Comparison of ENCODE assay signal across 8 cellular contexts in the genomic region with DNA sequence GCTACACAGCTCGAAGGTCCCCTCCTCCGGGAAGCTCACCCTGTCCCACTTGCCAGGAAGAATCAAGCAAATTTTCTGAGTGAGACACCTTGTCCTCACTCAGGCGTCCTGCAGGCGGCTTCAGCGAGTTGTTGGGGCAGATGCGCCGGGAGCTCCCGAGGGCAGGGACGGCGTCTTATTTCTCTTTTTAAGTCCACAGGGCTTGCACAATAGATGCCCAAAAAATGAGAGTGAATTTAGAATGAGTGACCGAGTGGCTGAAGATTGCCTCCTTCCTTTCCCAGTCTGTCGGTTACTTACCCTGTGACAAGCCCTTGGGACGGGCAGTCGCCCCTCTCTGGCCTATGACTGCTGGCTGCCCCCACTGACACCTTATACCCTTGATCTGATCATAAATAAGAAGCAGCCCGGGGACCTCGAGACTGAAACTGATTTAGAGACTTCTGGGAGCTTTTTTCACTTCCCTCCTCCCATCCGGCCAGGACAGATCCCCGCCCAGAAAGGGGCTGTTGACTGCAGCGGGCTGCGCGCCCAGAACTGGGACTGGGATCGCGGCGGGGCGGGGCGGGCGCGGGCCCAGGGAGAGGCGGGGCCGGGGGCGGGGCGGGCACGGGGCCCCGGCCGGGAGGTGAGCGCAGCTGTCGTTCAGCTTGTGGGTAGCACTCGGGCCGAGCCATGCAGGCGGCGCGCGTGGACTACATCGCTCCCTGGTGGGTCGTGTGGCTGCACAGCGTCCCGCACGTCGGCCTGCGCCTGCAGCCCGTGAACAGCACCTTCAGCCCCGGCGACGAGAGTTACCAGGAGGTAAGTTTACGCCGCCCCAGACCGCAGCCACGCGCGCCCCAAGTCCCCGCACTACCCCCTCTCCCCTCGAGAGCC. TPM values are rescaled to one million over a fixed set of nuclear protein-coding genes. Genes with fewer than 3 reads are reported as not detected.
A peak's percentile ranks its signal among the peaks of the same experiment; 100 is the strongest.
DNase-seq lines count a peak whose midpoint lies in the region; TF ChIP-seq lines count a peak whose summit lies in the region.

A gene with protein sequence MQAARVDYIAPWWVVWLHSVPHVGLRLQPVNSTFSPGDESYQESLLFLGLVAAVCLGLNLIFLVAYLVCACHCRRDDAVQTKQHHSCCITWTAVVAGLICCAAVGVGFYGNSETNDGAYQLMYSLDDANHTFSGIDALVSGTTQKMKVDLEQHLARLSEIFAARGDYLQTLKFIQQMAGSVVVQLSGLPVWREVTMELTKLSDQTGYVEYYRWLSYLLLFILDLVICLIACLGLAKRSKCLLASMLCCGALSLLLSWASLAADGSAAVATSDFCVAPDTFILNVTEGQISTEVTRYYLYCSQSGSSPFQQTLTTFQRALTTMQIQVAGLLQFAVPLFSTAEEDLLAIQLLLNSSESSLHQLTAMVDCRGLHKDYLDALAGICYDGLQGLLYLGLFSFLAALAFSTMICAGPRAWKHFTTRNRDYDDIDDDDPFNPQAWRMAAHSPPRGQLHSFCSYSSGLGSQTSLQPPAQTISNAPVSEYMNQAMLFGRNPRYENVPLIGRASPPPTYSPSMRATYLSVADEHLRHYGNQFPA (plus strand): TSS at position 659 of the 879 bp plus-strand sequence. CDS start 17 bp downstream, at position 676.

- H2BK15ac ChIP-seq in neuronal stem cell (ENCODE audit: low read length) = peak within 1 kb of the TSS; percentile 84

- peaks cover 31% of the 10 kb centered on the region for H3K36me3 ChIP-seq in SJCRH30
- peaks cover 13 to 31% of the 10 kb centered on the region in 2 donors for H3K36me3 ChIP-seq in neuronal stem cell (replicated peaks in 1 of 2; ENCODE audit: control insufficient read depth in 2 of 2, insufficient read depth in 2 of 2, low read length in 2 of 2)
- peaks cover 18% of the 10 kb centered on the region for H3K36me3 ChIP-seq in suprapubic skin

- H2AFZ ChIP-seq in neuronal stem cell (ENCODE audit: low read length) = peak within 1 kb of the TSS; percentile 88

- peak within 1 kb of the TSS; percentile 94 for H3K18ac ChIP-seq in neuronal stem cell (ENCODE audit: low read length)

- peak within 1 kb of the TSS; percentile 79 for H3K9ac ChIP-seq in neuronal stem cell (ENCODE audit: low read depth, low read length, poor library complexity)

- H3K4me2 ChIP-seq in neuronal stem cell (ENCODE audit: insufficient read depth, low read length, poor library complexity, severe bottlenecking) = peak within 1 kb of the TSS; percentile 81

- no peak within 1 kb of the TSS for H4K91ac ChIP-seq in neuronal stem cell (ENCODE audit: low read depth, low read length, poor library complexity)

- TF ChIP-seq CTCF in LNCaP clone FGC (IDR thresholded peaks at IDR 0.05; ENCODE audit: control insufficient read depth, extremely low read depth, insufficient read depth) = peak; percentile 25; the same call in 1 of the 2 replicates
- peak; percentile 19 to 28 for TF ChIP-seq CTCF in suprapubic skin (IDR thresholded peaks at IDR 0.05)

- H2BK5ac ChIP-seq in neuronal stem cell (ENCODE audit: low read length) = no peak within 1 kb of the TSS

- peak in 1 of 2 donors; percentile 14 for TF ChIP-seq POLR2A in suprapubic skin (IDR thresholded peaks at IDR 0.05)

- H3K4ac ChIP-seq in neuronal stem cell (ENCODE audit: low read length) = no peak within 1 kb of the TSS

- H3K4me3 ChIP-seq in LNCaP clone FGC (ENCODE audit: low read depth, low read length) (peak within 1 kb of the TSS; percentile 59), SJCRH30 (peak within 1 kb of the TSS; percentile 73), neuronal stem cell (ENCODE audit: low read length in 2 of 2) (peak within 1 kb of the TSS; percentile 77 to 84), suprapubic skin (peak within 1 kb of the TSS; percentile 50)

- H4K8ac ChIP-seq in neuronal stem cell (ENCODE audit: low read depth, low read length) = no peak within 1 kb of the TSS

- no CpG with 5 or more reads among the region's 62 CpGs for WGBS in neuronal stem cell (ENCODE audit: extremely low coverage in 2 of 2, insufficient read length in 2 of 2, insufficient replicate concordance in 1 of 2), 2 donors
- 1% methylated on average over 33 of the region's 62 CpGs for WGBS in suprapubic skin

- peaks cover 40% of the 10 kb centered on the region for H3K4me1 ChIP-seq in SJCRH30
- H3K4me1 ChIP-seq in neuronal stem cell (ENCODE audit: control insufficient read depth in 2 of 2, insufficient read depth in 1 of 2, low read depth in 1 of 2, low read length in 2 of 2) = peaks cover 18 to 56% of the 10 kb centered on the region in 2 donors
- H3K4me1 ChIP-seq in suprapubic skin = peaks cover 64% of the 10 kb centered on the region

- H2AK5ac ChIP-seq in neuronal stem cell (ENCODE audit: low read depth, low read length) = peak within 1 kb of the TSS; percentile 78

- peak within 1 kb of the TSS; percentile 59 for H3K14ac ChIP-seq in neuronal stem cell (ENCODE audit: low read length)

- H2BK12ac ChIP-seq in neuronal stem cell (ENCODE audit: low read length) = peak within 1 kb of the TSS; percentile 68

- H3K27me3 ChIP-seq in SJCRH30 = no peaks in the 10 kb centered on the region
- peaks cover 0 to 31% (median 6%) of the 10 kb centered on the region in 3 experiments for H3K27me3 ChIP-seq in neuronal stem cell (ENCODE audit: control insufficient read depth in 3 of 3, insufficient read depth in 3 of 3, low read depth in 1 of 3, low read length in 3 of 3)
- H3K27me3 ChIP-seq in suprapubic skin = no peaks in the 10 kb centered on the region

- TF ChIP-seq EP300 in suprapubic skin (IDR thresholded peaks at IDR 0.05) = no peak

- H3K27ac ChIP-seq in SJCRH30 (peak within 1 kb of the TSS; percentile 75), neuronal stem cell (replicated peaks; ENCODE audit: low read length) (no peak within 1 kb of the TSS), suprapubic skin (peak within 1 kb of the TSS; percentile 62)

- peak within 1 kb of the TSS; percentile 92 for H3K23ac ChIP-seq in neuronal stem cell (ENCODE audit: low read depth, low read length, poor library complexity)

- peaks cover 3% of the 10 kb centered on the region for H3K79me1 ChIP-seq in neuronal stem cell (ENCODE audit: low read depth, low read length)

- peak; percentile 75 for DNase-seq in ELF-1 (ENCODE audit: low read depth, low spot score)
- DNase-seq in GOT3 (lab: John Stamatoyannopoulos, UW) = peak; percentile 47
- no peak for DNase-seq in LNCaP clone FGC (ENCODE audit: low read depth)
- DNase-seq in SJCRH30 = peak; percentile 94 to 96
- DNase-seq in activated gamma-delta T cell treated with anti-CD3 and anti-CD28 coated beads, Interleukin-2, amount 50 U/mL, for 16 hours (ENCODE audit: low read depth) = peak; percentile 36
- DNase-seq in foreskin melanocyte = peak; percentile 88
- peak; percentile 62 for DNase-seq in neuronal stem cell (ENCODE audit: low spot score)
- DNase-seq in suprapubic skin (ENCODE audit: low spot score in 2 of 2) = peak; percentile 92 to 93

- H3K9me3 ChIP-seq in SJCRH30 (replicated peaks) = no peaks in the 10 kb centered on the region
- no peaks in the 10 kb centered on the region for H3K9me3 ChIP-seq in neuronal stem cell (replicated peaks in 1 of 2; ENCODE audit: control insufficient read depth in 2 of 2, insufficient read depth in 1 of 2, low read depth in 1 of 2, low read length in 2 of 2)
- H3K9me3 ChIP-seq in suprapubic skin = no peaks in the 10 kb centered on the region

- H2BK120ac ChIP-seq in neuronal stem cell (ENCODE audit: low read depth, low read length) = peak within 1 kb of the TSS; percentile 38

RNA-seq across cellular contexts. Expression of the gene that starts here (rescaled TPM):
- 45.8 and 53.0 TPM in 2 replicates for total RNA-seq in SJCRH30 (2014; rRNA removed; shearing (Covaris generic))
- 1.3 TPM for polyA plus RNA-seq in neuronal stem cell (2013, experiment 1 of 2)
- polyA plus RNA-seq in neuronal stem cell (2013, experiment 2 of 2) = 1.1 TPM
- 10 to 100 TPM in 1 of 4 donors, 1 to 10 TPM in 3; 5.7 to 12.0 (median 8.2) TPM for total RNA-seq in suprapubic skin
